8 cellular contexts compared by ENCODE assay signal in the genomic region with DNA sequence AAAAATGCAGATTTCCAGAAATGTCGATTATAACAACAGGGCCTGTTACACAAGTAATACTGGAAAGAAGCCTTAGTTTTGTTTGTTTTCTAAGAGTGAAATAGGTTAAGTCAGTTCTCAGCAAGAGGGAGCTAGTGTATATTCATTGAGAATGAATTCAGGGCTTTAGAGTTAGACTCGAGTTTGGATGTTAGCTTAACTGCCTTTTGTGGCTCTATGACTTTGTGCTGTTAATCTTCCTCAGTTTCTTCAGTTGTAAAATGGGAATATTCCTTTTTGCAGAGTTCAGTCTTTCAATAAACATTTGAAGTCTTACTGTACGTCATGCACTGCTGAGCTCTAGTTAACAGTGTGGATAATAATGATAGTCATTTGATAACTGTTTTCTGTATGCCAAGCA. TPM values are rescaled to one million over a fixed set of nuclear protein-coding genes. Genes with fewer than 3 reads are reported as not detected.
A peak's percentile ranks its signal among the peaks of the same experiment; 100 is the strongest.
DNase-seq lines count a peak whose midpoint lies in the region; ATAC-seq, FAIRE-seq and TF ChIP-seq lines count a peak whose summit lies in the region.

No MANE protein-coding gene starts in this region.

- H3K9me1 ChIP-seq in keratinocyte (ENCODE audit: control insufficient read depth, extremely low read depth, insufficient read depth, low read length), result no peaks in the 10 kb centered on the region

- peaks cover 44 to 55% (median 51%) of the 10 kb centered on the region in 11 experiments for H4K20me1 ChIP-seq in BLaER1 treated with 17β-estradiol and CSF1 and Interleukin-3, amounts not matched to agents 10 nM and 100 nM
- peaks cover 2% of the 10 kb centered on the region for H4K20me1 ChIP-seq in keratinocyte (ENCODE audit: control insufficient read depth, extremely low read depth, insufficient read depth, low read length)

- peak overlapping the region; percentile 70 to 86 (median 77) for H3K4me3 ChIP-seq in BLaER1 treated with 17β-estradiol and CSF1 and Interleukin-3, amounts not matched to agents 10 nM and 100 nM
- H3K4me3 ChIP-seq in HL-60 (replicated peaks; ENCODE audit: insufficient read depth, low read length) (peak overlapping the region; percentile 69), keratinocyte (ENCODE audit: control insufficient read depth in 2 of 3, extremely low read depth in 1 of 3, insufficient read depth in 2 of 3, low read depth in 1 of 3, low read length in 3 of 3) (peak overlapping the region; percentile 54 to 96 (median 93))

- TF ChIP-seq CTCF in HL-60 (IDR thresholded peaks at IDR 0.05; ENCODE audit: insufficient read depth, low read length) (no peak), keratinocyte (optimal IDR thresholded peaks at IDR 0.05 in 1 of 3, IDR thresholded peaks at IDR 0.05 in 1 of 3, conservative IDR thresholded peaks at IDR 0.05 in 1 of 3; ENCODE audit: extremely low read depth in 1 of 3, insufficient read depth in 2 of 3, low read length in 3 of 3) (peak in 1 of 3 experiments; percentile 8)

- peak overlapping the region; percentile 96 for H3K4me3 Mint-ChIP-seq in activated naive CD8-positive, alpha-beta T cell treated with anti-CD3 and anti-CD28 coated beads for 36 hours

- no peak for ATAC-seq in left colon

- DNase-seq in HL-60 (ENCODE audit: low read depth in 1 of 2, low spot score in 1 of 2), result no peak
- DNase-seq in activated naive CD8-positive, alpha-beta T cell treated with anti-CD3 and anti-CD28 coated beads for 36 hours, result no peak
- DNase-seq in keratinocyte (ENCODE audit: low read depth, low spot score), result no peak
- DNase-seq in substantia nigra (lab: John Stamatoyannopoulos, UW), result no peak
- DNase-seq in left colon, result no peak
- no peak for DNase-seq in NCI-H526 (lab: John Stamatoyannopoulos, UW)
- DNase-seq in activated CD4-positive, alpha-beta T cell treated with anti-CD3 and anti-CD28 coated beads for 1 hour, result no peak

- no peak overlapping the region for H2AFZ ChIP-seq in keratinocyte (ENCODE audit: control insufficient read depth, low read length)

- peaks cover 58% of the 10 kb centered on the region for H3K36me3 Mint-ChIP-seq in activated naive CD8-positive, alpha-beta T cell treated with anti-CD3 and anti-CD28 coated beads for 36 hours

- peaks cover 49% of the 10 kb centered on the region for H3K4me1 Mint-ChIP-seq in activated naive CD8-positive, alpha-beta T cell treated with anti-CD3 and anti-CD28 coated beads for 36 hours

- no peaks in the 10 kb centered on the region for H3K27me3 Mint-ChIP-seq in activated naive CD8-positive, alpha-beta T cell treated with anti-CD3 and anti-CD28 coated beads for 36 hours

- intact Hi-C loops in left colon (cut with DNase I, micrococcal nuclease), result loop anchor here in 1 of 2 donors (5.0 kb wide), 1 partner anchor 34 kb away; a partner anchor contains a TSS

- H3K27ac ChIP-seq in BLaER1 treated with 17β-estradiol and CSF1 and Interleukin-3, amounts not matched to agents 10 nM and 100 nM, result peak overlapping the region; percentile 79 to 96 (median 94)
- H3K27ac ChIP-seq in HL-60 (replicated peaks), result peak overlapping the region; percentile 93
- H3K27ac ChIP-seq in keratinocyte (ENCODE audit: control insufficient read depth, insufficient read depth, low read length), result peak overlapping the region; percentile 93
- peak overlapping the region; percentile 88 for H3K27ac ChIP-seq in substantia nigra (ENCODE audit: low read depth, low read length, poor library complexity, severe bottlenecking)

- no peaks in the 10 kb centered on the region for H3K9me3 Mint-ChIP-seq in activated naive CD8-positive, alpha-beta T cell treated with anti-CD3 and anti-CD28 coated beads for 36 hours

- peaks cover 43 to 60% (median 48%) of the 10 kb centered on the region in 10 experiments for H3K4me1 ChIP-seq in BLaER1 treated with 17β-estradiol and CSF1 and Interleukin-3, amounts not matched to agents 10 nM and 100 nM
- peaks cover 31% of the 10 kb centered on the region for H3K4me1 ChIP-seq in keratinocyte (ENCODE audit: control insufficient read depth, extremely low read depth, insufficient read depth, low read length)

- H3K9me3 ChIP-seq in BLaER1 treated with 17β-estradiol and CSF1 and Interleukin-3, amounts not matched to agents 10 nM and 100 nM (replicated peaks in 1 of 11), result no peaks in the 10 kb centered on the region
- no peaks in the 10 kb centered on the region for H3K9me3 ChIP-seq in keratinocyte (ENCODE audit: control insufficient read depth, low read depth, low read length)

- dilution Hi-C loops in keratinocyte (cut with MboI; ENCODE audit: extremely low pct_ligation_motif_present, low sequenced_read_pairs), result no loop called here

- H3K79me2 ChIP-seq in keratinocyte (ENCODE audit: control insufficient read depth, insufficient read depth, low read length), result peaks cover 61% of the 10 kb centered on the region

- peak; percentile 36 for FAIRE-seq in keratinocyte (lab: Jason Lieb, UNC)

- peak overlapping the region; percentile 89 to 96 (median 94) for H3K9ac ChIP-seq in BLaER1 treated with 17β-estradiol and CSF1 and Interleukin-3, amounts not matched to agents 10 nM and 100 nM
- peak overlapping the region; percentile 95 for H3K9ac ChIP-seq in keratinocyte (ENCODE audit: control insufficient read depth, extremely low read depth, insufficient read depth, low read length)

- peaks cover 0 to 38% (median 13%) of the 10 kb centered on the region in 11 experiments; a peak in 10 of 22 replicates for H3K36me3 ChIP-seq in BLaER1 treated with 17β-estradiol and CSF1 and Interleukin-3, amounts not matched to agents 10 nM and 100 nM
- no peaks in the 10 kb centered on the region for H3K36me3 ChIP-seq in keratinocyte (ENCODE audit: control insufficient read depth in 2 of 2, extremely low read depth in 1 of 2, insufficient read depth in 2 of 2, low read length in 2 of 2)

- H3K27me3 ChIP-seq in BLaER1 treated with 17β-estradiol and CSF1 and Interleukin-3, amounts not matched to agents 10 nM and 100 nM, result no peaks in the 10 kb centered on the region
- H3K27me3 ChIP-seq in HL-60 (ENCODE audit: insufficient read depth, poor library complexity, severe bottlenecking) (no peaks in the 10 kb centered on the region), keratinocyte (ENCODE audit: control insufficient read depth, extremely low read depth, insufficient read depth, low read length) (no peaks in the 10 kb centered on the region)

- H3K27ac Mint-ChIP-seq in activated naive CD8-positive, alpha-beta T cell treated with anti-CD3 and anti-CD28 coated beads for 36 hours, result peak overlapping the region; percentile 92

- H3K4me2 ChIP-seq in BLaER1 treated with 17β-estradiol and CSF1 and Interleukin-3, amounts not matched to agents 10 nM and 100 nM, result peak overlapping the region; percentile 83 to 99 (median 96)
- H3K4me2 ChIP-seq in keratinocyte (ENCODE audit: control insufficient read depth, extremely low read depth, insufficient read depth, low read depth, low read length), result peak overlapping the region; percentile 97

RNA-seq across cellular contexts. Expression of a gene that starts 1.0 kb away (rescaled TPM):
- total RNA-seq in activated naive CD8-positive, alpha-beta T cell treated with anti-CD3 and anti-CD28 coated beads for 36 hours, result 100 to 1,000 TPM; 302 to 307 TPM
- 107 to 202 TPM (median 125 TPM) in 3 replicates for polyA plus RNA-seq in keratinocyte
- polyA plus RNA-seq in keratinocyte (2011; ENCODE audit: low read depth), result 40.2 TPM
- 106 and 185 TPM in 2 replicates for polyA plus RNA-seq in keratinocyte (2011; cell fraction: cytosol; rRNA removed)
- polyA plus RNA-seq in keratinocyte (2011; cell fraction: nucleus; rRNA removed), result 67.0 and 74.2 TPM in 2 replicates
- 100 and 142 TPM in 2 replicates for polyA plus RNA-seq in keratinocyte (2012; ENCODE audit: low replicate concordance)
- polyA minus RNA-seq in keratinocyte, result 13.4 to 56.9 TPM (median 38.3 TPM) in 3 replicates
- 20.5 TPM for polyA minus RNA-seq in keratinocyte (2011; cell fraction: cytosol; rRNA and poly(A)+ RNA removed)
- polyA minus RNA-seq in keratinocyte (2011; cell fraction: nucleus; rRNA and poly(A)+ RNA removed), result 23.6 and 35.1 TPM in 2 replicates
- 100 to 1,000 TPM; 167 to 191 TPM for total RNA-seq in left colon

RNA-seq across cellular contexts. Expression of a gene that starts 33.1 kb away (rescaled TPM):
- 10 to 100 TPM; 33.1 to 33.9 TPM for total RNA-seq in activated naive CD8-positive, alpha-beta T cell treated with anti-CD3 and anti-CD28 coated beads for 36 hours
- polyA plus RNA-seq in keratinocyte, result 2.6 to 8.0 TPM (median 4.9 TPM) in 3 replicates
- 160 TPM for polyA plus RNA-seq in keratinocyte (2011; ENCODE audit: low read depth)
- polyA plus RNA-seq in keratinocyte (2011; cell fraction: cytosol; rRNA removed), result 2.0 and 3.8 TPM in 2 replicates
- polyA plus RNA-seq in keratinocyte (2011; cell fraction: nucleus; rRNA removed), result 7.0 and 9.0 TPM in 2 replicates
- polyA plus RNA-seq in keratinocyte (2012; ENCODE audit: low replicate concordance), result 12.7 and 21.4 TPM in 2 replicates
- polyA minus RNA-seq in keratinocyte, result 3.0 to 39.0 TPM (median 12.0 TPM) in 3 replicates
- 11.3 TPM for polyA minus RNA-seq in keratinocyte (2011; cell fraction: cytosol; rRNA and poly(A)+ RNA removed)
- polyA minus RNA-seq in keratinocyte (2011; cell fraction: nucleus; rRNA and poly(A)+ RNA removed), result 10.2 and 29.2 TPM in 2 replicates
- 10 to 100 TPM; 44.7 to 64.3 TPM for total RNA-seq in left colon
